ENCODE assay signal across 1 cellular context in the genomic region with DNA sequence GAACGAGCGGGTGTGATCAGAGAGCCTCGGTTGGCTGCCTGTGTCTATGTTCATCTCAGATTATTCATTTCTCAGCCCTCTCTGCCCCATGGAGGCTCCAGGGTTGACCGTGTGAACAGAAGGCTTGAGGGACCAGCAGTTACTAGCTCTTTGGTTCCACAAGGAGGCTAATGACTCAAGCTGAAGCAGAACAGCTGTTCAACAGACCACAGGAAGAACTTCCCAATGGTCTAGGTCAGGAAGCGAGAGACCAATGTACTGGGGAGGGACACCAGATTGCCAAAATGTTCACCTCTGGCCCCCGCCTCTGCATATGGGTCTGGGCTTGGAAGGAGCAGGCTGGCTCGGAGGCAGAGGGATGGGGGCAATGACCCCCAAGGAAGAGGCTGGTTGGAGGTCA.
TF ChIP-seq lines count a peak whose summit lies in the region.

No MANE protein-coding gene starts in this region.

TF ChIP-seq in K562, 482 proteins besides CTCF, POLR2A, EP300 and RAD21:
- peak; percentile 25 for TF ChIP-seq DACH1 (IDR thresholded peaks at IDR 0.05; ENCODE audit: partially characterized antibody)
- TF ChIP-seq TFAP4 (CRISPR knock-in tag; IDR thresholded peaks at IDR 0.05; ENCODE audit: borderline replicate concordance): 0 out of 2 replicates have a peak, but pooled peaks have one; percentile 28
- TF ChIP-seq ZNF445 (CRISPR knock-in tag; IDR thresholded peaks at IDR 0.05; ENCODE audit: low read depth): no peak
